ENCODE assay signal across 16 cellular contexts in genomic region chr12:54937929-54938328, GRCh38. TPM values are rescaled to one million over a fixed set of nuclear protein-coding genes. Genes with fewer than 3 reads are reported as not detected.
A peak's percentile ranks its signal among the peaks of the same experiment; 100 is the strongest.
DNase-seq lines count a peak whose midpoint lies in the region; ATAC-seq, FAIRE-seq and TF ChIP-seq lines count a peak whose summit lies in the region.
"Had no signal": no experiment of that assay in that cellular context is flagged by ENCODE, and none has a peak within 500 bp of the region (broad histone marks: within the 10 kb centered on the region; RNA-seq: fewer than 3 reads in every experiment).

No MANE protein-coding gene starts in this region.

- H3K27me3 ChIP-seq in keratinocyte (ENCODE audit: control insufficient read depth, extremely low read depth, insufficient read depth, low read length) = no peaks in the 10 kb centered on the region
- H3K27me3 ChIP-seq in right cardiac atrium (ENCODE audit: control insufficient read depth, insufficient read depth) = no peaks in the 10 kb centered on the region
- H3K27me3 ChIP-seq: BLaER1 had no signal

- H3K9me3 Mint-ChIP-seq in activated CD4-positive, alpha-beta T cell treated with anti-CD3 and anti-CD28 coated beads for 36 hours (ENCODE audit: low read depth) = peaks cover 10% of the 10 kb centered on the region
- peaks cover 9% of the 10 kb centered on the region for H3K9me3 Mint-ChIP-seq in natural killer cell treated with Interleukin-12 subunit alpha and Interleukin-12 subunit beta and Interleukin-15 and Interleukin-18, amount 100 ng/mL, for 72 hours
- no peaks in the 10 kb centered on the region for H3K9me3 Mint-ChIP-seq in natural killer cell
- H3K9me3 Mint-ChIP-seq in activated T-helper 2 cell treated with anti-CD3 and anti-CD28 coated beads, Interferon-gamma antibody, Interleukin-2, Interleukin-4, amounts not matched to agents 10 μg/mL and 5 μg/mL and 100 μg/mL, durations not matched to agents 14 hours and 24 hours and 36 hours = peaks cover 21% of the 10 kb centered on the region
- H3K9me3 Mint-ChIP-seq: GM23338 had no signal

- intact Hi-C loops in activated CD4-positive, alpha-beta T cell treated with anti-CD3 and anti-CD28 coated beads for 36 hours (cut with DNase I, micrococcal nuclease) = loop anchor here in 1 of 2 experiments (5.0 kb wide), 1 partner anchor 656 kb away; the partner anchor contains the start of genes CBX5 and HNRNPA1
- intact Hi-C loops in natural killer cell (cut with micrococcal nuclease) = no loop called here
- intact Hi-C loops in activated T-helper 2 cell treated with anti-CD3 and anti-CD28 coated beads, Interferon-gamma antibody, Interleukin-2, Interleukin-4, amounts not matched to agents 10 μg/mL and 5 μg/mL and 100 μg/mL, durations not matched to agents 14 hours and 24 hours and 36 hours (cut with micrococcal nuclease) = loop anchor here (5.0 kb wide), 1 partner anchor 674 kb away; no protein-coding TSS in a partner anchor
- intact Hi-C loops in right cardiac atrium (cut with DNase I) = no loop called here

- FAIRE-seq in keratinocyte (lab: Jason Lieb, UNC) = no peak

- peaks cover 56% of the 10 kb centered on the region for H3K4me1 Mint-ChIP-seq in activated CD4-positive, alpha-beta T cell treated with anti-CD3 and anti-CD28 coated beads for 36 hours
- H3K4me1 Mint-ChIP-seq in natural killer cell treated with Interleukin-12 subunit alpha and Interleukin-12 subunit beta and Interleukin-15 and Interleukin-18, amount 100 ng/mL, for 72 hours (ENCODE audit: low read depth in 2 of 2) = peaks cover 46 to 47% of the 10 kb centered on the region in 2 donors
- H3K4me1 Mint-ChIP-seq in natural killer cell = peaks cover 41% of the 10 kb centered on the region in 2 donors
- H3K4me1 Mint-ChIP-seq in activated T-helper 2 cell treated with anti-CD3 and anti-CD28 coated beads, Interferon-gamma antibody, Interleukin-2, Interleukin-4, amounts not matched to agents 10 μg/mL and 5 μg/mL and 100 μg/mL, durations not matched to agents 14 hours and 24 hours and 36 hours (ENCODE audit: low read depth) = peaks cover 43% of the 10 kb centered on the region

- H3K36me3 Mint-ChIP-seq in activated CD4-positive, alpha-beta T cell treated with anti-CD3 and anti-CD28 coated beads for 36 hours (ENCODE audit: low read depth) = peaks cover 53% of the 10 kb centered on the region
- peaks cover 23% of the 10 kb centered on the region for H3K36me3 Mint-ChIP-seq in natural killer cell treated with Interleukin-12 subunit alpha and Interleukin-12 subunit beta and Interleukin-15 and Interleukin-18, amount 100 ng/mL, for 72 hours
- H3K36me3 Mint-ChIP-seq in natural killer cell = no peaks in the 10 kb centered on the region
- peaks cover 72% of the 10 kb centered on the region for H3K36me3 Mint-ChIP-seq in activated T-helper 2 cell treated with anti-CD3 and anti-CD28 coated beads, Interferon-gamma antibody, Interleukin-2, Interleukin-4, amounts not matched to agents 10 μg/mL and 5 μg/mL and 100 μg/mL, durations not matched to agents 14 hours and 24 hours and 36 hours (ENCODE audit: low read depth)

- no peaks in the 10 kb centered on the region for H3K27me3 Mint-ChIP-seq in activated CD4-positive, alpha-beta T cell treated with anti-CD3 and anti-CD28 coated beads for 36 hours
- no peaks in the 10 kb centered on the region for H3K27me3 Mint-ChIP-seq in natural killer cell treated with Interleukin-12 subunit alpha and Interleukin-12 subunit beta and Interleukin-15 and Interleukin-18, amount 100 ng/mL, for 72 hours
- H3K27me3 Mint-ChIP-seq in natural killer cell (ENCODE audit: low read depth in 2 of 2) = no peaks in the 10 kb centered on the region
- H3K27me3 Mint-ChIP-seq in activated T-helper 2 cell treated with anti-CD3 and anti-CD28 coated beads, Interferon-gamma antibody, Interleukin-2, Interleukin-4, amounts not matched to agents 10 μg/mL and 5 μg/mL and 100 μg/mL, durations not matched to agents 14 hours and 24 hours and 36 hours (ENCODE audit: low read depth) = no peaks in the 10 kb centered on the region

- DNase-seq in activated CD4-positive, alpha-beta T cell treated with anti-CD3 and anti-CD28 coated beads for 36 hours = no peak
- no peak for DNase-seq in activated CD4-positive, alpha-beta T cell treated with anti-CD3 and anti-CD28 coated beads for 4 hours
- DNase-seq in natural killer cell treated with Interleukin-12 subunit alpha and Interleukin-12 subunit beta and Interleukin-15 and Interleukin-18, amount 100 ng/mL, for 72 hours (ENCODE audit: low spot score) = no peak
- no peak for DNase-seq in natural killer cell
- no peak for DNase-seq in activated T-helper 2 cell treated with anti-CD3 and anti-CD28 coated beads, Interferon-gamma antibody, Interleukin-2, Interleukin-4, amounts not matched to agents 10 μg/mL and 5 μg/mL and 100 μg/mL, durations not matched to agents 14 hours and 24 hours and 36 hours (ENCODE audit: low spot score)
- no peak for DNase-seq in keratinocyte (ENCODE audit: low read depth, low spot score)
- DNase-seq in GM19240 (ENCODE audit: insufficient read length, low spot score) = no peak
- no peak for DNase-seq in right cardiac atrium
- DNase-seq: AML-193, DMS53, GF-D8, H7 had no signal

- no peaks in the 10 kb centered on the region for H4K20me1 ChIP-seq in keratinocyte (ENCODE audit: control insufficient read depth, extremely low read depth, insufficient read depth, low read length)
- H4K20me1 ChIP-seq: BLaER1 had no signal

- H3K9me1 ChIP-seq in keratinocyte (ENCODE audit: control insufficient read depth, extremely low read depth, insufficient read depth, low read length) = no peaks in the 10 kb centered on the region

- no peaks in the 10 kb centered on the region for H3K9me3 ChIP-seq in keratinocyte (ENCODE audit: control insufficient read depth, low read depth, low read length)
- H3K9me3 ChIP-seq in right cardiac atrium (ENCODE audit: control insufficient read depth, low read length) = no peaks in the 10 kb centered on the region
- H3K9me3 ChIP-seq: BLaER1 had no signal

- CTCF ChIA-PET in activated CD4-positive, alpha-beta T cell treated with anti-CD3 and anti-CD28 coated beads for 36 hours (lab: Charles Lee) = interaction anchor here (6.1 kb wide), 1 partner anchor 20 kb away, joined by 37 read pairs; no protein-coding TSS in a partner anchor

- no peak overlapping the region for H3K9ac ChIP-seq in keratinocyte (ENCODE audit: control insufficient read depth, extremely low read depth, insufficient read depth, low read length)
- H3K9ac ChIP-seq: BLaER1 had no signal

- no peaks in the 10 kb centered on the region for H3K36me3 ChIP-seq in keratinocyte (ENCODE audit: control insufficient read depth in 2 of 2, extremely low read depth in 1 of 2, insufficient read depth in 2 of 2, low read length in 2 of 2)
- H3K36me3 ChIP-seq: BLaER1 had no signal

- peak overlapping the region; percentile 89 for H3K27ac ChIP-seq in keratinocyte (ENCODE audit: control insufficient read depth, insufficient read depth, low read length)
- H3K27ac ChIP-seq in right cardiac atrium (ENCODE audit: low read length) = no peak overlapping the region
- H3K27ac ChIP-seq: 22Rv1, BLaER1 had no signal

- no peak overlapping the region for H3K4me3 Mint-ChIP-seq in activated CD4-positive, alpha-beta T cell treated with anti-CD3 and anti-CD28 coated beads for 36 hours
- no peak overlapping the region for H3K4me3 Mint-ChIP-seq in natural killer cell treated with Interleukin-12 subunit alpha and Interleukin-12 subunit beta and Interleukin-15 and Interleukin-18, amount 100 ng/mL, for 72 hours
- H3K4me3 Mint-ChIP-seq in natural killer cell = no peak overlapping the region
- H3K4me3 Mint-ChIP-seq in activated T-helper 2 cell treated with anti-CD3 and anti-CD28 coated beads, Interferon-gamma antibody, Interleukin-2, Interleukin-4, amounts not matched to agents 10 μg/mL and 5 μg/mL and 100 μg/mL, durations not matched to agents 14 hours and 24 hours and 36 hours (ENCODE audit: low read depth) = no peak overlapping the region
- H3K4me3 Mint-ChIP-seq: GM23338 had no signal

- peaks cover 49% of the 10 kb centered on the region for H3K4me1 ChIP-seq in keratinocyte (ENCODE audit: control insufficient read depth, extremely low read depth, insufficient read depth, low read length)
- H3K4me1 ChIP-seq in right cardiac atrium (ENCODE audit: control insufficient read depth, insufficient read depth, low read length) = no peaks in the 10 kb centered on the region
- H3K4me1 ChIP-seq: BLaER1 had no signal

- peak overlapping the region; percentile 20 for H3K27ac Mint-ChIP-seq in activated CD4-positive, alpha-beta T cell treated with anti-CD3 and anti-CD28 coated beads for 36 hours
- peak overlapping the region; percentile 94 to 98 for H3K27ac Mint-ChIP-seq in natural killer cell treated with Interleukin-12 subunit alpha and Interleukin-12 subunit beta and Interleukin-15 and Interleukin-18, amount 100 ng/mL, for 72 hours
- H3K27ac Mint-ChIP-seq in natural killer cell = no peak overlapping the region
- H3K27ac Mint-ChIP-seq in activated T-helper 2 cell treated with anti-CD3 and anti-CD28 coated beads, Interferon-gamma antibody, Interleukin-2, Interleukin-4, amounts not matched to agents 10 μg/mL and 5 μg/mL and 100 μg/mL, durations not matched to agents 14 hours and 24 hours and 36 hours = peak overlapping the region; percentile 17
- H3K27ac Mint-ChIP-seq: GM23338 had no signal

- dilution Hi-C loops in keratinocyte (cut with MboI; ENCODE audit: extremely low pct_ligation_motif_present, low sequenced_read_pairs) = no loop called here

- H3K4me3 ChIP-seq in keratinocyte (ENCODE audit: control insufficient read depth in 2 of 3, extremely low read depth in 1 of 3, insufficient read depth in 2 of 3, low read depth in 1 of 3, low read length in 3 of 3) (no peak overlapping the region), right cardiac atrium (ENCODE audit: low read length) (no peak overlapping the region)
- H3K4me3 ChIP-seq: BLaER1, GM23338 had no signal

- H3K4me2 ChIP-seq in keratinocyte (ENCODE audit: control insufficient read depth, extremely low read depth, insufficient read depth, low read depth, low read length) = peak overlapping the region; percentile 25
- H3K4me2 ChIP-seq: BLaER1, GM23338 had no signal

- no peak overlapping the region for H2AFZ ChIP-seq in keratinocyte (ENCODE audit: control insufficient read depth, low read length)
- H2AFZ ChIP-seq: GM23338 had no signal

- WGBS in right cardiac atrium = 63% methylated on average over 2 of the region's 2 CpGs

- no peaks in the 10 kb centered on the region for H3K79me2 ChIP-seq in keratinocyte (ENCODE audit: control insufficient read depth, insufficient read depth, low read length)

- TF ChIP-seq CTCF in natural killer cell (IDR thresholded peaks at IDR 0.05) (no peak), keratinocyte (optimal IDR thresholded peaks at IDR 0.05 in 1 of 3, IDR thresholded peaks at IDR 0.05 in 1 of 3, conservative IDR thresholded peaks at IDR 0.05 in 1 of 3; ENCODE audit: extremely low read depth in 1 of 3, insufficient read depth in 2 of 3, low read length in 3 of 3) (no peak)

- no peak for ATAC-seq in activated CD4-positive, alpha-beta T cell treated with anti-CD3 and anti-CD28 coated beads for 36 hours
- no peak for ATAC-seq in natural killer cell treated with Interleukin-12 subunit alpha and Interleukin-12 subunit beta and Interleukin-15 and Interleukin-18, amount 100 ng/mL, for 72 hours
- ATAC-seq in natural killer cell = no peak
- no peak for ATAC-seq in right cardiac atrium
- ATAC-seq: GM23338 had no signal

- POLR2A ChIA-PET in activated CD4-positive, alpha-beta T cell treated with anti-CD3 and anti-CD28 coated beads for 36 hours (lab: Charles Lee) = no interaction called here

RNA-seq across cellular contexts. Expression of gene TESPA1, which starts 46.6 kb away (rescaled TPM):
- 100 to 1,000 TPM in 1 of 2 experiments, 10 to 100 TPM in 1; 81.0 to 107 TPM for total RNA-seq in activated CD4-positive, alpha-beta T cell treated with anti-CD3 and anti-CD28 coated beads for 36 hours
- total RNA-seq in natural killer cell treated with Interleukin-12 subunit alpha and Interleukin-12 subunit beta and Interleukin-15 and Interleukin-18, amount 100 ng/mL, for 72 hours = 10 to 100 TPM; 45.9 to 67.2 TPM
- total RNA-seq in natural killer cell = 10 to 100 TPM; 39.9 to 59.6 (median 53.5) TPM
- total RNA-seq in activated T-helper 2 cell treated with anti-CD3 and anti-CD28 coated beads, Interferon-gamma antibody, Interleukin-2, Interleukin-4, amounts not matched to agents 10 μg/mL and 5 μg/mL and 100 μg/mL, durations not matched to agents 14 hours and 24 hours and 36 hours = 179 and 186 TPM in 2 replicates
- polyA plus RNA-seq in keratinocyte = 0.08 TPM in 1 of 3 replicates, not detected in the others
- not detected for polyA plus RNA-seq in keratinocyte (2011; ENCODE audit: low read depth)
- not detected in 2 replicates for polyA plus RNA-seq in keratinocyte (2011; cell fraction: cytosol; rRNA removed)
- not detected in 2 replicates for polyA plus RNA-seq in keratinocyte (2011; cell fraction: nucleus; rRNA removed)
- polyA plus RNA-seq in keratinocyte (2012; ENCODE audit: low replicate concordance) = not detected in 2 replicates
- polyA minus RNA-seq in keratinocyte = not detected in 3 replicates
- polyA minus RNA-seq in keratinocyte (2011; cell fraction: cytosol; rRNA and poly(A)+ RNA removed) = not detected
- not detected in 2 replicates for polyA minus RNA-seq in keratinocyte (2011; cell fraction: nucleus; rRNA and poly(A)+ RNA removed)
- total RNA-seq in right cardiac atrium = 1 to 10 TPM in 1 of 4 donors, under 1 TPM in 3; 0.59 to 1.1 (median 0.83) TPM
- polyA plus RNA-seq in right cardiac atrium = 0.14 TPM
- total RNA-seq: A673, GM23338, H7 had no signal

Comparison
In these comparisons a context has a peak if more than half of its experiments do, and no peak if none do; other contexts are left out.
1. H3K27ac Mint-ChIP-seq: peak in activated CD4-positive, alpha-beta T cell treated with anti-CD3 and anti-CD28 coated beads for 36 hours (single experiment), natural killer cell treated with Interleukin-12 subunit alpha and Interleukin-12 subunit beta and Interleukin-15 and Interleukin-18, amount 100 ng/mL, for 72 hours (2 of 2) and activated T-helper 2 cell treated with anti-CD3 and anti-CD28 coated beads, Interferon-gamma antibody, Interleukin-2, Interleukin-4, amounts not matched to agents 10 μg/mL and 5 μg/mL and 100 μg/mL, durations not matched to agents 14 hours and 24 hours and 36 hours (single experiment); none in natural killer cell (0 of 2).
2. RNA of gene TESPA1, which starts 46.6 kb away (total RNA-seq): 179 to 186 TPM in activated T-helper 2 cell treated with anti-CD3 and anti-CD28 coated beads, Interferon-gamma antibody, Interleukin-2, Interleukin-4, amounts not matched to agents 10 μg/mL and 5 μg/mL and 100 μg/mL, durations not matched to agents 14 hours and 24 hours and 36 hours, 81.0 to 107 TPM in activated CD4-positive, alpha-beta T cell treated with anti-CD3 and anti-CD28 coated beads for 36 hours, 45.9 to 67.2 TPM in natural killer cell treated with Interleukin-12 subunit alpha and Interleukin-12 subunit beta and Interleukin-15 and Interleukin-18, amount 100 ng/mL, for 72 hours and 39.9 to 59.6 TPM in natural killer cell; 0.59 to 1.1 TPM in right cardiac atrium; every median in the first group is over 10 times any median in the second.